Comparison of ENCODE assay signal across 18 cellular contexts in the genomic region with DNA sequence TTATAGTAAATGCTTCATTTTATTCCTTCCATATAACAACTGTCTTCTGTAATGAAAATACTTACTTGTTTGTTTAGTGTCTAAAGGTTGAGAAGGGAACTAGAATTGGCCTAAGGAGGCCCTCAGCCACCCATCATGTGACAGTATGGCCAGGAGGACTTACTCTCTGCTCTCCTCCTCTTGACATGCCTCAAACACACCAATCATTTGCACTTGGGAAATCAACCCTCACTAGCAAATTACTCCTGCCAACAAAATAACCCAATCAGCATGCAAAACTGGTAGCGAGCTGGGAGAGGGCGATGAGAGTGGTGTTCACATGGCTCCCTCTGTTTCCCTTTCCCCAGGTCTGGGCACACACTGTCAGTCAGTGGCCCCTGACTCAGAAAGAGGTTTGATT. TPM values are rescaled to one million over a fixed set of nuclear protein-coding genes. Genes with fewer than 3 reads are reported as not detected.
"Had no signal": no experiment of that assay in that cellular context is flagged by ENCODE, and none has a peak within 500 bp of the region (broad histone marks: within the 10 kb centered on the region; RNA-seq: fewer than 3 reads in every experiment).

No MANE protein-coding gene starts in this region.

- H3K27me3 Mint-ChIP-seq: activated CD4-positive, alpha-beta memory T cell treated with anti-CD3 and anti-CD28 coated beads for 36 hours; activated naive CD8-positive, alpha-beta T cell treated with anti-CD3 and anti-CD28 coated beads, Interleukin-2, amount 10 ng/mL, durations not matched to agents 7 days and 5 days had no signal

- H3K4me3 Mint-ChIP-seq: activated CD4-positive, alpha-beta memory T cell treated with anti-CD3 and anti-CD28 coated beads for 36 hours; activated naive CD4-positive, alpha-beta T cell treated with anti-CD3 and anti-CD28 coated beads for 36 hours; activated naive CD8-positive, alpha-beta T cell treated with anti-CD3 and anti-CD28 coated beads, Interleukin-2, amount 10 ng/mL, durations not matched to agents 7 days and 5 days; endodermal cell; natural killer cell had no signal

- H3K36me3 ChIP-seq: right atrium auricular region, uterus had no signal

- H3K4me3 ChIP-seq: psoas muscle, right atrium auricular region, uterus had no signal

- H3K4me1 ChIP-seq: right atrium auricular region, uterus had no signal

- H3K27me3 ChIP-seq: right atrium auricular region, uterus had no signal

- H3K36me3 Mint-ChIP-seq: activated CD4-positive, alpha-beta memory T cell treated with anti-CD3 and anti-CD28 coated beads for 36 hours; activated naive CD8-positive, alpha-beta T cell treated with anti-CD3 and anti-CD28 coated beads, Interleukin-2, amount 10 ng/mL, durations not matched to agents 7 days and 5 days; natural killer cell had no signal

- H3K27ac ChIP-seq: psoas muscle, right atrium auricular region had no signal

- ATAC-seq: left colon; natural killer cell; psoas muscle; stimulated activated naive CD8-positive, alpha-beta T cell treated with anti-CD3 and anti-CD28 coated beads, Interleukin-15, Interleukin-2, amounts not matched to agents 100 U/mL and 50 U/mL, for 24 hours had no signal

- H3K4me1 Mint-ChIP-seq: activated naive CD8-positive, alpha-beta T cell treated with anti-CD3 and anti-CD28 coated beads, Interleukin-2, amount 10 ng/mL, durations not matched to agents 7 days and 5 days had no signal

- H3K9me3 Mint-ChIP-seq: activated CD4-positive, alpha-beta memory T cell treated with anti-CD3 and anti-CD28 coated beads for 36 hours; activated naive CD4-positive, alpha-beta T cell treated with anti-CD3 and anti-CD28 coated beads for 36 hours; activated naive CD8-positive, alpha-beta T cell treated with anti-CD3 and anti-CD28 coated beads, Interleukin-2, amount 10 ng/mL, durations not matched to agents 7 days and 5 days; endodermal cell; natural killer cell had no signal

- H3K9me3 ChIP-seq: psoas muscle, right atrium auricular region, uterus had no signal

- DNase-seq: activated CD4-positive, alpha-beta memory T cell treated with anti-CD3 and anti-CD28 coated beads for 36 hours; activated CD4-positive, alpha-beta T cell treated with anti-CD3 and anti-CD28 coated beads for 48 hours; activated naive CD4-positive, alpha-beta T cell treated with anti-CD3 and anti-CD28 coated beads for 36 hours; activated naive CD8-positive, alpha-beta T cell treated with anti-CD3 and anti-CD28 coated beads, Interleukin-2, amount 10 ng/mL, durations not matched to agents 7 days and 5 days; activated T-cell treated with anti-CD3 and anti-CD28 coated beads, Interleukin-2, amount 50 U/mL, for 48 hours; amniotic stem cell; cortex of kidney; endodermal cell; left colon; mesendoderm; natural killer cell; psoas muscle; stimulated activated CD4-positive, alpha-beta T cell treated with anti-CD3 and anti-CD28 coated beads, Interleukin-12 subunit alpha, Interleukin-12 subunit beta, amount 100 ng/mL, for 4 hours; stimulated activated CD4-positive, alpha-beta T cell treated with anti-CD3 and anti-CD28 coated beads, Interleukin-4, amount 100 ng/mL, for 4 hours; stimulated activated naive CD8-positive, alpha-beta T cell treated with anti-CD3 and anti-CD28 coated beads, Interleukin-15, Interleukin-2, amounts not matched to agents 100 U/mL and 50 U/mL, for 24 hours; trophoblast cell; uterus had no signal

- H3K27ac Mint-ChIP-seq: activated CD4-positive, alpha-beta memory T cell treated with anti-CD3 and anti-CD28 coated beads for 36 hours; activated naive CD4-positive, alpha-beta T cell treated with anti-CD3 and anti-CD28 coated beads for 36 hours; activated naive CD8-positive, alpha-beta T cell treated with anti-CD3 and anti-CD28 coated beads, Interleukin-2, amount 10 ng/mL, durations not matched to agents 7 days and 5 days; endodermal cell; natural killer cell had no signal

RNA-seq across cellular contexts. Expression of gene MEF2C, which starts 58.6 kb away (rescaled TPM):
- total RNA-seq: activated naive CD4-positive, alpha-beta T cell treated with anti-CD3 and anti-CD28 coated beads for 36 hours had no signal
